In the genomic region with DNA sequence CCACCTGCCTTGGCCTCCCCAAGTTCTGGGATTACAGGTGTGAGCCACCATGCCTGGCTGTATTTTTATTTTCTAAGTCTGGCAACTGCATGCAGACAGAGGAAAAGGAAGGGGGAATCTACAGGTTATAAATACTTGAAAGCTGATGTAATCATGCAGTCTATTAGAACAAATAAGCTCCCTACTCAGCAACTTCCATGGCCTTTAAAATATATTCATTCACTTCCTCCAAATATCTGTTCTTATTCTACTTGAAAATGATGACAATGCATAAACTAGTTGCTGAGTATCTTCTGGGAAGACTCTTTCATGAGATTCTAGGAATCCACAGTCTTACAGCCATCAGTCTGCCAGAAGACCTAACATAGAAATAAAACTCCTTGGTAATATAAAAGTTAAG, we compare ENCODE assay signal across 15 cellular contexts.
"Had no signal": no experiment of that assay in that cellular context is flagged by ENCODE, and none has a peak within 500 bp of the region (broad histone marks: within the 10 kb centered on the region; RNA-seq: fewer than 3 reads in every experiment).

No MANE protein-coding gene starts in this region.

- H3K9ac ChIP-seq: parathyroid adenoma had no signal

- H3K36me3 Mint-ChIP-seq: activated CD4-positive, alpha-beta memory T cell treated with anti-CD3 and anti-CD28 coated beads for 36 hours; activated naive CD8-positive, alpha-beta T cell treated with anti-CD3 and anti-CD28 coated beads, Interleukin-2, amount 10 ng/mL, durations not matched to agents 7 days and 5 days; naive B cell; stimulated activated naive B cell treated with anti-CD40 and anti-IgM and Interleukin-4, amounts not matched to agents 10 μg/mL and 1 μg/mL and 100 μg/mL, for 72 hours had no signal

- H3K27me3 Mint-ChIP-seq: activated CD4-positive, alpha-beta memory T cell treated with anti-CD3 and anti-CD28 coated beads for 36 hours; activated naive CD8-positive, alpha-beta T cell treated with anti-CD3 and anti-CD28 coated beads, Interleukin-2, amount 10 ng/mL, durations not matched to agents 7 days and 5 days; stimulated activated naive B cell treated with anti-CD40 and anti-IgM and Interleukin-4, amounts not matched to agents 10 μg/mL and 1 μg/mL and 100 μg/mL, for 72 hours had no signal

- H3K4me3 Mint-ChIP-seq: activated CD4-positive, alpha-beta memory T cell treated with anti-CD3 and anti-CD28 coated beads for 36 hours; activated naive CD8-positive, alpha-beta T cell treated with anti-CD3 and anti-CD28 coated beads, Interleukin-2, amount 10 ng/mL, durations not matched to agents 7 days and 5 days; naive B cell; stimulated activated naive B cell treated with anti-CD40 and anti-IgM and Interleukin-4, amounts not matched to agents 10 μg/mL and 1 μg/mL and 100 μg/mL, for 72 hours had no signal

- H3K9me3 ChIP-seq: breast epithelium, heart right ventricle, right atrium auricular region, transverse colon had no signal

- H3K79me2 ChIP-seq: parathyroid adenoma had no signal

- H2AFZ ChIP-seq: parathyroid adenoma had no signal

- H3K9me3 Mint-ChIP-seq: activated CD4-positive, alpha-beta memory T cell treated with anti-CD3 and anti-CD28 coated beads for 36 hours; activated naive CD8-positive, alpha-beta T cell treated with anti-CD3 and anti-CD28 coated beads, Interleukin-2, amount 10 ng/mL, durations not matched to agents 7 days and 5 days had no signal

- FAIRE-seq: frontal cortex, kidney, small intestine had no signal

- H3K4me3 ChIP-seq: breast epithelium, heart right ventricle, right atrium auricular region, transverse colon had no signal

- H3K27ac ChIP-seq: breast epithelium, heart right ventricle, parathyroid adenoma, transverse colon had no signal

- DNase-seq: activated CD4-positive, alpha-beta memory T cell treated with anti-CD3 and anti-CD28 coated beads for 36 hours; activated CD4-positive, CD25-positive, alpha-beta regulatory T cell treated with anti-CD3 and anti-CD28 coated beads, Interleukin-2, amount 50 U/mL, for 72 hours; activated naive CD8-positive, alpha-beta T cell treated with anti-CD3 and anti-CD28 coated beads, Interleukin-2, amount 10 ng/mL, durations not matched to agents 7 days and 5 days; anterior cingulate cortex; heart right ventricle; kidney; naive B cell; small intestine; stimulated activated naive B cell treated with anti-CD40 and anti-IgM and Interleukin-4, amounts not matched to agents 10 μg/mL and 1 μg/mL and 100 μg/mL, for 72 hours; substantia nigra; transverse colon had no signal

- H3K36me3 ChIP-seq: breast epithelium, heart right ventricle, right atrium auricular region, transverse colon had no signal

- H3K4me1 ChIP-seq: breast epithelium, parathyroid adenoma, transverse colon had no signal

- ATAC-seq: stimulated activated naive B cell treated with anti-CD40 and anti-IgM and Interleukin-4, amounts not matched to agents 10 μg/mL and 1 μg/mL and 100 μg/mL, for 72 hours had no signal

- H3K27me3 ChIP-seq: breast epithelium, heart right ventricle, right atrium auricular region, transverse colon had no signal

- H3K4me1 Mint-ChIP-seq: activated naive CD8-positive, alpha-beta T cell treated with anti-CD3 and anti-CD28 coated beads, Interleukin-2, amount 10 ng/mL, durations not matched to agents 7 days and 5 days; naive B cell; stimulated activated naive B cell treated with anti-CD40 and anti-IgM and Interleukin-4, amounts not matched to agents 10 μg/mL and 1 μg/mL and 100 μg/mL, for 72 hours had no signal

- H3K27ac Mint-ChIP-seq: activated CD4-positive, alpha-beta memory T cell treated with anti-CD3 and anti-CD28 coated beads for 36 hours; activated naive CD8-positive, alpha-beta T cell treated with anti-CD3 and anti-CD28 coated beads, Interleukin-2, amount 10 ng/mL, durations not matched to agents 7 days and 5 days; naive B cell; stimulated activated naive B cell treated with anti-CD40 and anti-IgM and Interleukin-4, amounts not matched to agents 10 μg/mL and 1 μg/mL and 100 μg/mL, for 72 hours had no signal
